Comparison of ENCODE assay signal across 21 cellular contexts in the genomic region with DNA sequence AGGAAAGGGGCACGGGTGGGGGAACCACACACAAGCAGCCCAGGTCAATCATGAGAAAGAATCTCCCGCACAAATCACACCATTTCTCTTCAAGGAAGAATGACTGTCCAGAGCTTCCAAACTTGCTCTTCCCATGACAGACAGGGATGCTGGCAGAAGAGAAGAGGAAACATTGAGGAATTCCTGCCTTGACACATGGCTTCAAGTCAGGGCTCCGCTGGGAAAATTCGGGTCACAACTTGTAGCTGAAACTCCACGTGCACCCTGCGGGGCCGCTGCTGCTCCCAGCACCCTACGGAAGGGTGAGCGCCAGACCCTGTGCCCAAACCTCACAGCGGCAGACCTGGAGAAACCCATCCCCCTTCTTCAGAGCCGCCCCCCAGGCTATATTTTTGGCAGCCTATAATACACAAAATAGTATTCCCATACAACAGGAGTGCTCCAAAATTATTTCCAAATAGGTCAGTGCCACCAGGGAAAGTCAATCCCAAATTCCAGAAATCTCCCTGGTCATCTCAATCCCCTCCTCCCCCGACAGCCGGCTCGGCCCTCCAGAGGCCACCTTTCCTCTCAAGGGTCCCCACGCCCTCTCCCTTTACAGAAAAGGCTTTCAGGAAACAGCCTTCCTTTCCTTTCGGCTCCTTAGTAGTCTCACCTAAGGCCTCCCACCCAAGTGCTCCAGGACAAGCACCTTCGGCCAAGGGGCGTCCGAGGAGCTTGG. TPM values are rescaled to one million over a fixed set of nuclear protein-coding genes. Genes with fewer than 3 reads are reported as not detected.
DNase-seq lines count a peak whose midpoint lies in the region; ATAC-seq and TF ChIP-seq lines count a peak whose summit lies in the region.
"Had no signal": no experiment of that assay in that cellular context is flagged by ENCODE, and none has a peak within 500 bp of the region (broad histone marks: within the 10 kb centered on the region; RNA-seq: fewer than 3 reads in every experiment).

No MANE protein-coding gene starts in this region.

- TF ChIP-seq CTCF in H9 (conservative IDR thresholded peaks at IDR 0.05): no peak
- TF ChIP-seq CTCF in astrocyte of the spinal cord (IDR thresholded peaks at IDR 0.05; ENCODE audit: low read depth, low read length): no peak

- H3K27ac Mint-ChIP-seq in H9: peak overlapping the region in 1 of 3 experiments; percentile 13; a peak in 2 of 7 replicates
- no peak overlapping the region for H3K27ac Mint-ChIP-seq in activated CD4-positive, alpha-beta T cell treated with anti-CD3 and anti-CD28 coated beads, Interleukin-2, amount 10 ng/mL, durations not matched to agents 7 days and 5 days
- H3K27ac Mint-ChIP-seq: dendritic cell treated with granulocyte-macrophage colony-stimulating factor and Interleukin-4, amounts not matched to agents 40 ng/mL and 50 ng/mL, for 4 days had no signal

- H2BK20ac ChIP-seq in H9 (ENCODE audit: low read depth, low read length, poor library complexity, severe bottlenecking): no peak overlapping the region

- CTCF ChIA-PET in activated CD4-positive, alpha-beta T cell treated with anti-CD3 and anti-CD28 coated beads, Interleukin-2, amount 10 ng/mL, durations not matched to agents 7 days and 5 days (lab: Charles Lee): no interaction called here

- peaks cover 8% of the 10 kb centered on the region for H3K4me1 ChIP-seq in H9 (ENCODE audit: insufficient read depth, low read length)
- H3K4me1 ChIP-seq in trophoblast cell (ENCODE audit: control insufficient read depth in 1 of 2, insufficient read depth in 2 of 2, low read length in 2 of 2): peaks cover 0 to 4% of the 10 kb centered on the region in 2 experiments

- H2BK5ac ChIP-seq in H9 (ENCODE audit: insufficient read length, low read length) (no peak overlapping the region), trophoblast cell (ENCODE audit: low read depth, low read length, poor library complexity) (no peak overlapping the region)

- peak overlapping the region; percentile 85 for H3K4me2 ChIP-seq in H9 (ENCODE audit: insufficient read depth, insufficient read length, low read length)
- peak overlapping the region; percentile 42 for H3K4me2 ChIP-seq in trophoblast cell (ENCODE audit: low read length)

- H4K5ac ChIP-seq in H9 (ENCODE audit: insufficient read length, low read depth, low read length): no peak overlapping the region

- no peak overlapping the region for H2BK15ac ChIP-seq in H9 (ENCODE audit: low read depth, low read length)

- peak overlapping the region; percentile 52 for H3K14ac ChIP-seq in H9 (ENCODE audit: insufficient read depth, low read length)
- no peak overlapping the region for H3K14ac ChIP-seq in trophoblast cell (ENCODE audit: low read length)

- H3K18ac ChIP-seq in H9 (ENCODE audit: insufficient read length, low read depth, low read length) (peak overlapping the region; percentile 87), trophoblast cell (ENCODE audit: low read length) (no peak overlapping the region)

- peaks cover 26 to 31% of the 10 kb centered on the region in 2 experiments for H3K4me1 Mint-ChIP-seq in H9
- no peaks in the 10 kb centered on the region for H3K4me1 Mint-ChIP-seq in activated CD4-positive, alpha-beta T cell treated with anti-CD3 and anti-CD28 coated beads, Interleukin-2, amount 10 ng/mL, durations not matched to agents 7 days and 5 days

- no peaks in the 10 kb centered on the region for H3K79me1 ChIP-seq in H9 (ENCODE audit: insufficient read depth, low read depth, low read length, poor library complexity, severe bottlenecking)
- H3K79me1 ChIP-seq in trophoblast cell (ENCODE audit: low read length): no peaks in the 10 kb centered on the region

- no peak overlapping the region for H4K8ac ChIP-seq in H9 (replicated peaks; ENCODE audit: insufficient read length, low read depth, low read length)
- no peak overlapping the region for H4K8ac ChIP-seq in trophoblast cell (ENCODE audit: low read depth, low read length)

- H2BK120ac ChIP-seq in H9 (ENCODE audit: low read depth, low read length, poor library complexity, severe bottlenecking) (no peak overlapping the region), trophoblast cell (ENCODE audit: insufficient read depth, low read length, poor library complexity) (no peak overlapping the region)

- no peak overlapping the region for H3K56ac ChIP-seq in H9 (ENCODE audit: insufficient read length, low read depth, low read length)

- H3K4ac ChIP-seq in H9 (ENCODE audit: low read depth, low read length): no peak overlapping the region
- H3K4ac ChIP-seq in trophoblast cell (ENCODE audit: low read depth, low read length): no peak overlapping the region

- H4K20me1 ChIP-seq in H9 (ENCODE audit: control insufficient read depth, insufficient read depth, insufficient read length): no peaks in the 10 kb centered on the region

- H3K23ac ChIP-seq in H9 (ENCODE audit: insufficient read length, low read depth, low read length) (no peak overlapping the region), trophoblast cell (ENCODE audit: low read length) (no peak overlapping the region)

- H3K9me3 ChIP-seq in H9 (ENCODE audit: control insufficient read depth, low read depth, low read length) (no peaks in the 10 kb centered on the region), iPS-18c (ENCODE audit: control insufficient read depth, insufficient read depth, low read length) (peaks cover 2% of the 10 kb centered on the region), trophoblast cell (ENCODE audit: insufficient read depth, low read depth, low read length) (peaks cover 4% of the 10 kb centered on the region)
- H3K9me3 ChIP-seq: ovary had no signal

- H3K27ac ChIP-seq in H9 (ENCODE audit: insufficient read length, low read depth, low read length) (no peak overlapping the region), trophoblast cell (ENCODE audit: low read depth, low read length) (no peak overlapping the region)
- H3K27ac ChIP-seq: ovary, skin epidermis had no signal

- H3K79me2 ChIP-seq in H9 (ENCODE audit: insufficient read depth, low read length) (peaks cover 27% of the 10 kb centered on the region), trophoblast cell (ENCODE audit: control insufficient read depth, insufficient read depth, low read length, poor library complexity) (no peaks in the 10 kb centered on the region)

- H3K27me3 ChIP-seq in H9 (ENCODE audit: insufficient read depth, low read length): peaks cover 10% of the 10 kb centered on the region
- H3K27me3 ChIP-seq in trophoblast cell (ENCODE audit: insufficient read depth, low read length): peaks cover 41% of the 10 kb centered on the region
- H3K27me3 ChIP-seq: ovary had no signal

- H3K36me3 Mint-ChIP-seq in H9 (ENCODE audit: insufficient read depth in 1 of 3, low read depth in 3 of 3): peaks cover 0 to 5% (median 3%) of the 10 kb centered on the region in 3 experiments; a peak in 4 of 7 replicates
- no peaks in the 10 kb centered on the region for H3K36me3 Mint-ChIP-seq in activated CD4-positive, alpha-beta T cell treated with anti-CD3 and anti-CD28 coated beads, Interleukin-2, amount 10 ng/mL, durations not matched to agents 7 days and 5 days (ENCODE audit: low read depth)

- H2BK12ac ChIP-seq in H9 (ENCODE audit: insufficient read length, low read depth, low read length) (no peak overlapping the region), trophoblast cell (ENCODE audit: low read length) (no peak overlapping the region)

- H3K36me3 ChIP-seq in trophoblast cell (ENCODE audit: control insufficient read depth in 1 of 2, insufficient read depth in 2 of 2, low read length in 2 of 2): no peaks in the 10 kb centered on the region
- H3K36me3 ChIP-seq: ovary had no signal

- ATAC-seq in Right ventricle myocardium inferior (no peak), GM21576 (IDR thresholded peaks at IDR 0.05; ENCODE audit: unreplicated experiment) (no peak)
- ATAC-seq: K562, SK-N-SH treated with all-trans-retinoic acid at 6 μM for 48 hours had no signal

- H4K12ac ChIP-seq in trophoblast cell (ENCODE audit: low read depth, low read length): no peak overlapping the region

- H3K23me2 ChIP-seq in H9 (ENCODE audit: insufficient read length, low read depth, low read length, poor library complexity, severe bottlenecking): peaks cover 17% of the 10 kb centered on the region

- H4K91ac ChIP-seq in H9 (ENCODE audit: insufficient read length, low read depth, low read length): no peak overlapping the region
- no peak overlapping the region for H4K91ac ChIP-seq in trophoblast cell (ENCODE audit: low read depth, low read length)

- H2AK5ac ChIP-seq in H9 (ENCODE audit: insufficient read length, low read length) (no peak overlapping the region), trophoblast cell (ENCODE audit: low read length) (no peak overlapping the region)

- DNase-seq in H9 (peak; percentile 28), astrocyte of the spinal cord (ENCODE audit: low read depth, low spot score) (no peak), trophoblast cell (no peak), Right ventricle myocardium inferior (ENCODE audit: missing footprints) (no peak), amygdala (lab: John Stamatoyannopoulos, UW) (no peak)
- DNase-seq in activated CD4-positive, alpha-beta T cell treated with anti-CD3 and anti-CD28 coated beads, Interleukin-2, amount 10 ng/mL, durations not matched to agents 7 days and 5 days: no peak
- DNase-seq: activated CD4-positive, alpha-beta T cell treated with anti-CD3 and anti-CD28 coated beads for 48 hours; activated naive CD4-positive, alpha-beta T cell; aorta; erythroblast; kidney glomerular epithelial cell; NCI-H82; ovary; stimulated activated CD4-positive, alpha-beta T cell treated with anti-CD3 and anti-CD28 coated beads, Interleukin-4, amount 100 ng/mL, for 4 hours; stimulated activated CD8-positive, alpha-beta memory T cell treated with anti-CD3 and anti-CD28 coated beads, Interleukin-4, amount 100 ng/mL, for 48 hours had no signal

- peaks cover 51% of the 10 kb centered on the region for H3K27me3 Mint-ChIP-seq in H9 (ENCODE audit: low read depth)
- H3K27me3 Mint-ChIP-seq in activated CD4-positive, alpha-beta T cell treated with anti-CD3 and anti-CD28 coated beads, Interleukin-2, amount 10 ng/mL, durations not matched to agents 7 days and 5 days: peaks cover 39% of the 10 kb centered on the region

- H3K9me3 Mint-ChIP-seq in H9: no peaks in the 10 kb centered on the region; a peak in 1 of 5 replicates
- H3K9me3 Mint-ChIP-seq in activated CD4-positive, alpha-beta T cell treated with anti-CD3 and anti-CD28 coated beads, Interleukin-2, amount 10 ng/mL, durations not matched to agents 7 days and 5 days: no peaks in the 10 kb centered on the region
- H3K9me3 Mint-ChIP-seq: dendritic cell treated with granulocyte-macrophage colony-stimulating factor and Interleukin-4, amounts not matched to agents 40 ng/mL and 50 ng/mL, for 4 days had no signal

- H3K9ac ChIP-seq in H9 (ENCODE audit: extremely low read depth, insufficient read length, low read length) (peak overlapping the region; percentile 61), trophoblast cell (ENCODE audit: low read length) (no peak overlapping the region)

- POLR2A ChIA-PET in activated CD4-positive, alpha-beta T cell treated with anti-CD3 and anti-CD28 coated beads, Interleukin-2, amount 10 ng/mL, durations not matched to agents 7 days and 5 days (lab: Charles Lee): no interaction called here

- peak overlapping the region; percentile 38 for H3K4me3 ChIP-seq in astrocyte of the spinal cord (ENCODE audit: low read depth, low read length)
- peak overlapping the region; percentile 73 for H3K4me3 ChIP-seq in iPS-18c (ENCODE audit: insufficient read depth, low read depth, low read length)
- no peak overlapping the region for H3K4me3 ChIP-seq in trophoblast cell (ENCODE audit: low read depth, low read length)
- H3K4me3 ChIP-seq: K562, ovary, skin epidermis had no signal

- intact Hi-C loops in Right ventricle myocardium inferior (cut with DNase I): no loop called here

- no CpG with 5 or more reads among the region's 19 CpGs for WGBS in H9 (ENCODE audit: extremely low coverage, insufficient read length, low lambda C conversion rate)
- no CpG with 5 or more reads among the region's 19 CpGs for WGBS in trophoblast cell (ENCODE audit: extremely low coverage, insufficient coverage, insufficient read length)

- H3T11ph ChIP-seq in H9 (ENCODE audit: low read length): no peak overlapping the region

- in situ Hi-C loops in astrocyte of the spinal cord (cut with HindIII; ENCODE audit: low sequenced_read_pairs): no loop called here

- H3K4me3 Mint-ChIP-seq in H9: peak overlapping the region; percentile 91 to 98
- no peak overlapping the region for H3K4me3 Mint-ChIP-seq in activated CD4-positive, alpha-beta T cell treated with anti-CD3 and anti-CD28 coated beads, Interleukin-2, amount 10 ng/mL, durations not matched to agents 7 days and 5 days
- H3K4me3 Mint-ChIP-seq: dendritic cell treated with granulocyte-macrophage colony-stimulating factor and Interleukin-4, amounts not matched to agents 40 ng/mL and 50 ng/mL, for 4 days had no signal

- H2AFZ ChIP-seq in H9 (ENCODE audit: low read length) (no peak overlapping the region), trophoblast cell (ENCODE audit: insufficient read depth, low read length, poor library complexity) (no peak overlapping the region)

RNA-seq across cellular contexts. Expression of a gene that starts 1.3 kb away (rescaled TPM):
- total RNA-seq in H9 (2021) (6.1 TPM in 2 replicates), Right ventricle myocardium inferior (not detected)
- polyA plus RNA-seq in trophoblast cell (2013): 0.01 TPM in 1 of 2 replicates, not detected in the other
- not detected for total RNA-seq in activated CD4-positive, alpha-beta T cell treated with anti-CD3 and anti-CD28 coated beads, Interleukin-2, amount 10 ng/mL, durations not matched to agents 7 days and 5 days
- total RNA-seq: aorta, K562, ovary had no signal
- polyA plus RNA-seq: aorta, K562 had no signal
